Comparison of ENCODE assay signal across 1 cellular context in the genomic region with DNA sequence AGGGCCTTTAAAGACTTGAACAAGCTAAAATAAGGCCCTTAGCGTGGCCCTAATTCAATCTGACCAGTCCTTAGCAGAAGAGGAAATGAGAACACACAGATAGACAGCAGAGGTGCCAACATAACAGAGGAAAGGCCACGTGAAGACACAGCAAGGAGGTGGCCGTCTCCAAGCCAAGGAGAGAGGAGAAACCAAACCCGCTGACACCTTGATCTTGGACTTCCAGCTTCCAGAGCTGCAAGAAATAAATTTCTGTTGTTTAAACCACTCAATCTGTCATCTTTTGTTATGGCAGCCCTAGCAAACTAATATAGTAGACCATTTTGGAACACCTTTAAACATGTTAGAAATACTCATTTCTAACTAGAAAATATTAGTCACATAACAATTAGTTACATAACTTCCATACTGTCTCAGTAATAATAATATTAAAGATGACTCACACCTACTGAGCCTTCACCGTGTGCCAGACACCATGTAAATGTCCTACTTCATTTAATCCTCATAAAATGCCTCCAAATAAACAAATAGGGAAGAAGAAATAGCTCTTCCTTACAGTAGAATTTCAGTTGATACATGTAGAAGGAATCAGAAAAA.
TF ChIP-seq lines count a peak whose summit lies in the region.

No MANE protein-coding gene starts in this region.

TF ChIP-seq in GM23338, 12 proteins besides CTCF, POLR2A, EP300 and RAD21 (continued from another document):
- TF ChIP-seq, protein P1, sequence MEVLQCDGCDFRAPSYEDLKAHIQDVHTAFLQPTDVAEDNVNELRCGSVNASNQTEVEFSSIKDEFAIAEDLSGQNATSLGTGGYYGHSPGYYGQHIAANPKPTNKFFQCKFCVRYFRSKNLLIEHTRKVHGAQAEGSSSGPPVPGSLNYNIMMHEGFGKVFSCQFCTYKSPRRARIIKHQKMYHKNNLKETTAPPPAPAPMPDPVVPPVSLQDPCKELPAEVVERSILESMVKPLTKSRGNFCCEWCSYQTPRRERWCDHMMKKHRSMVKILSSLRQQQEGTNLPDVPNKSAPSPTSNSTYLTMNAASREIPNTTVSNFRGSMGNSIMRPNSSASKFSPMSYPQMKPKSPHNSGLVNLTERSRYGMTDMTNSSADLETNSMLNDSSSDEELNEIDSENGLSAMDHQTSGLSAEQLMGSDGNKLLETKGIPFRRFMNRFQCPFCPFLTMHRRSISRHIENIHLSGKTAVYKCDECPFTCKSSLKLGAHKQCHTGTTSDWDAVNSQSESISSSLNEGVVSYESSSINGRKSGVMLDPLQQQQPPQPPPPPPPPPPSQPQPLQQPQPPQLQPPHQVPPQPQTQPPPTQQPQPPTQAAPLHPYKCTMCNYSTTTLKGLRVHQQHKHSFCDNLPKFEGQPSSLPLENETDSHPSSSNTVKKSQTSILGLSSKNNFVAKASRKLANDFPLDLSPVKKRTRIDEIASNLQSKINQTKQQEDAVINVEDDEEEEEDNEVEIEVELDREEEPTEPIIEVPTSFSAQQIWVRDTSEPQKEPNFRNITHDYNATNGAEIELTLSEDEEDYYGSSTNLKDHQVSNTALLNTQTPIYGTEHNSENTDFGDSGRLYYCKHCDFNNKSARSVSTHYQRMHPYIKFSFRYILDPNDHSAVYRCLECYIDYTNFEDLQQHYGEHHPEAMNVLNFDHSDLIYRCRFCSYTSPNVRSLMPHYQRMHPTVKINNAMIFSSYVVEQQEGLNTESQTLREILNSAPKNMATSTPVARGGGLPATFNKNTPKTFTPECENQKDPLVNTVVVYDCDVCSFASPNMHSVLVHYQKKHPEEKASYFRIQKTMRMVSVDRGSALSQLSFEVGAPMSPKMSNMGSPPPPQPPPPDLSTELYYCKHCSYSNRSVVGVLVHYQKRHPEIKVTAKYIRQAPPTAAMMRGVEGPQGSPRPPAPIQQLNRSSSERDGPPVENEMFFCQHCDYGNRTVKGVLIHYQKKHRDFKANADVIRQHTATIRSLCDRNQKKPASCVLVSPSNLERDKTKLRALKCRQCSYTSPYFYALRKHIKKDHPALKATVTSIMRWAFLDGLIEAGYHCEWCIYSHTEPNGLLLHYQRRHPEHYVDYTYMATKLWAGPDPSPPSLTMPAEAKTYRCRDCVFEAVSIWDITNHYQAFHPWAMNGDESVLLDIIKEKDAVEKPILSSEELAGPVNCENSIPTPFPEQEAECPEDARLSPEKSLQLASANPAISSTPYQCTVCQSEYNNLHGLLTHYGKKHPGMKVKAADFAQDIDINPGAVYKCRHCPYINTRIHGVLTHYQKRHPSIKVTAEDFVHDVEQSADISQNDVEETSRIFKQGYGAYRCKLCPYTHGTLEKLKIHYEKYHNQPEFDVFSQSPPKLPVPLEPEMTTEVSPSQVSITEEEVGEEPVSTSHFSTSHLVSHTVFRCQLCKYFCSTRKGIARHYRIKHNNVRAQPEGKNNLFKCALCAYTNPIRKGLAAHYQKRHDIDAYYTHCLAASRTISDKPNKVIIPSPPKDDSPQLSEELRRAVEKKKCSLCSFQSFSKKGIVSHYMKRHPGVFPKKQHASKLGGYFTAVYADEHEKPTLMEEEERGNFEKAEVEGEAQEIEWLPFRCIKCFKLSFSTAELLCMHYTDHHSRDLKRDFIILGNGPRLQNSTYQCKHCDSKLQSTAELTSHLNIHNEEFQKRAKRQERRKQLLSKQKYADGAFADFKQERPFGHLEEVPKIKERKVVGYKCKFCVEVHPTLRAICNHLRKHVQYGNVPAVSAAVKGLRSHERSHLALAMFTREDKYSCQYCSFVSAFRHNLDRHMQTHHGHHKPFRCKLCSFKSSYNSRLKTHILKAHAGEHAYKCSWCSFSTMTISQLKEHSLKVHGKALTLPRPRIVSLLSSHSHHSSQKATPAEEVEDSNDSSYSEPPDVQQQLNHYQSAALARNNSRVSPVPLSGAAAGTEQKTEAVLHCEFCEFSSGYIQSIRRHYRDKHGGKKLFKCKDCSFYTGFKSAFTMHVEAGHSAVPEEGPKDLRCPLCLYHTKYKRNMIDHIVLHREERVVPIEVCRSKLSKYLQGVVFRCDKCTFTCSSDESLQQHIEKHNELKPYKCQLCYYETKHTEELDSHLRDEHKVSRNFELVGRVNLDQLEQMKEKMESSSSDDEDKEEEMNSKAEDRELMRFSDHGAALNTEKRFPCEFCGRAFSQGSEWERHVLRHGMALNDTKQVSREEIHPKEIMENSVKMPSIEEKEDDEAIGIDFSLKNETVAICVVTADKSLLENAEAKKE (CRISPR knock-in tag; IDR thresholded peaks at IDR 0.05): no peak
- TF ChIP-seq, protein P2, sequence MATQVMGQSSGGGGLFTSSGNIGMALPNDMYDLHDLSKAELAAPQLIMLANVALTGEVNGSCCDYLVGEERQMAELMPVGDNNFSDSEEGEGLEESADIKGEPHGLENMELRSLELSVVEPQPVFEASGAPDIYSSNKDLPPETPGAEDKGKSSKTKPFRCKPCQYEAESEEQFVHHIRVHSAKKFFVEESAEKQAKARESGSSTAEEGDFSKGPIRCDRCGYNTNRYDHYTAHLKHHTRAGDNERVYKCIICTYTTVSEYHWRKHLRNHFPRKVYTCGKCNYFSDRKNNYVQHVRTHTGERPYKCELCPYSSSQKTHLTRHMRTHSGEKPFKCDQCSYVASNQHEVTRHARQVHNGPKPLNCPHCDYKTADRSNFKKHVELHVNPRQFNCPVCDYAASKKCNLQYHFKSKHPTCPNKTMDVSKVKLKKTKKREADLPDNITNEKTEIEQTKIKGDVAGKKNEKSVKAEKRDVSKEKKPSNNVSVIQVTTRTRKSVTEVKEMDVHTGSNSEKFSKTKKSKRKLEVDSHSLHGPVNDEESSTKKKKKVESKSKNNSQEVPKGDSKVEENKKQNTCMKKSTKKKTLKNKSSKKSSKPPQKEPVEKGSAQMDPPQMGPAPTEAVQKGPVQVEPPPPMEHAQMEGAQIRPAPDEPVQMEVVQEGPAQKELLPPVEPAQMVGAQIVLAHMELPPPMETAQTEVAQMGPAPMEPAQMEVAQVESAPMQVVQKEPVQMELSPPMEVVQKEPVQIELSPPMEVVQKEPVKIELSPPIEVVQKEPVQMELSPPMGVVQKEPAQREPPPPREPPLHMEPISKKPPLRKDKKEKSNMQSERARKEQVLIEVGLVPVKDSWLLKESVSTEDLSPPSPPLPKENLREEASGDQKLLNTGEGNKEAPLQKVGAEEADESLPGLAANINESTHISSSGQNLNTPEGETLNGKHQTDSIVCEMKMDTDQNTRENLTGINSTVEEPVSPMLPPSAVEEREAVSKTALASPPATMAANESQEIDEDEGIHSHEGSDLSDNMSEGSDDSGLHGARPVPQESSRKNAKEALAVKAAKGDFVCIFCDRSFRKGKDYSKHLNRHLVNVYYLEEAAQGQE (IDR thresholded peaks at IDR 0.05; ENCODE audit: unreplicated experiment): no peak
- no peak for TF ChIP-seq JUNB (IDR thresholded peaks at IDR 0.05; ENCODE audit: unreplicated experiment)
- TF ChIP-seq ZNF331 (CRISPR knock-in tag; IDR thresholded peaks at IDR 0.05; ENCODE audit: low read depth): no peak
- TF ChIP-seq EZH2phosphoT487 (IDR thresholded peaks at IDR 0.05; ENCODE audit: unreplicated experiment): no peak
